In the genomic region with DNA sequence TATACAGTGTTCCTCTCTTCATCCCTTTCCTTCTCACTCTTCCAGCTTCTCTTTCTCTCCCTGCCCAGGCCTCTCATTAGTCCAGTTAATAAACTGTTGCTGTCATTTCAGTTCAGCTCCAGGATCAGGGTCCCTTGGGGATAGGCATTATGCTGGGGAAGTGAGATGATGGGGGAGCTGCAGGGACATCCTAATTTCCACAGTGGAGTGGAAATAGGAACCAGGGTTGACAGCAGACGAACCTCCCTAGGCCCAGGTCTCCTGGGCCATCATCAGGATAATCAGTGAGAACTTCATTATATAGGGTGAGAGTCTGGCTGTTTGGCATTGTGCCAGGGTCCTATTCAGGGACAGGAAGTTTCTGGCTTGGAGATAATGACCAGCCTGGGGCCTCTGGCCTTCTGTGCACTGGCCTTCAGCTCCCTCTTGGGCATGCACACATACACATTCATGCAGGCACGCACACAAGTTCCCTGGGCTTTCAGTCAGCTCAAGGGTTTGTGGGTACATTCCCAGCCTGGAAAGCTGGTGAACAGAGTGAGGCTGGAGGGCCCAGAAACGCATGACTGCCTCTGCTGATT, we compare ENCODE assay signal across 16 cellular contexts. TPM values are rescaled to one million over a fixed set of nuclear protein-coding genes. Genes with fewer than 3 reads are reported as not detected.
DNase-seq lines count a peak whose midpoint lies in the region; ATAC-seq and TF ChIP-seq lines count a peak whose summit lies in the region.
"Had no signal": no experiment of that assay in that cellular context is flagged by ENCODE, and none has a peak within 500 bp of the region (broad histone marks: within the 10 kb centered on the region; RNA-seq: fewer than 3 reads in every experiment).

No MANE protein-coding gene starts in this region.

- H4K20me1 ChIP-seq in BLaER1 treated with 17β-estradiol and CSF1 and Interleukin-3, amounts not matched to agents 10 nM and 100 nM, result no peaks in the 10 kb centered on the region

- H3K36me3 ChIP-seq in BLaER1 treated with 17β-estradiol and CSF1 and Interleukin-3, amounts not matched to agents 10 nM and 100 nM, result no peaks in the 10 kb centered on the region
- no peaks in the 10 kb centered on the region for H3K36me3 ChIP-seq in KOPT-K1 (ENCODE audit: insufficient read depth, low read length)
- no peaks in the 10 kb centered on the region for H3K36me3 ChIP-seq in adrenal gland (replicated peaks in 1 of 2)
- no peaks in the 10 kb centered on the region for H3K36me3 ChIP-seq in left lung

- peaks cover 24 to 35% (median 33%) of the 10 kb centered on the region in 10 experiments for H3K4me1 ChIP-seq in BLaER1 treated with 17β-estradiol and CSF1 and Interleukin-3, amounts not matched to agents 10 nM and 100 nM
- H3K4me1 ChIP-seq in adrenal gland (replicated peaks in 1 of 2) (no peaks in the 10 kb centered on the region), left lung (no peaks in the 10 kb centered on the region)

- 0 out of 22 replicates have a peak overlapping the region, but pooled peaks of 2 of the 11 experiments have one; percentile 3 to 17 for H3K27ac ChIP-seq in BLaER1 treated with 17β-estradiol and CSF1 and Interleukin-3, amounts not matched to agents 10 nM and 100 nM
- H3K27ac ChIP-seq in KOPT-K1 (ENCODE audit: low read depth, low read length, poor library complexity, severe bottlenecking) (peak overlapping the region; percentile 24), adrenal gland (peak overlapping the region in 1 of 5 donors; percentile 0), left lung (no peak overlapping the region)
- H3K27ac ChIP-seq: PC-9 had no signal

- peak in 4 of 7 donors; percentile 16 to 55 (median 26) for DNase-seq in adrenal gland
- DNase-seq in lung microvascular endothelial cell (ENCODE audit: low read depth in 2 of 2), result peak; percentile 73 to 89
- DNase-seq in left lung, result no peak
- DNase-seq in activated CD4-positive, CD25-positive, alpha-beta regulatory T cell treated with anti-CD3 and anti-CD28 coated beads, Interleukin-2, amount 50 U/mL, for 72 hours, result no peak
- DNase-seq: activated CD8-positive, alpha-beta T cell treated with anti-CD3 and anti-CD28 coated beads, Interleukin-2, amount 10 ng/mL, durations not matched to agents 7 days and 5 days; activated naive CD4-positive, alpha-beta T cell treated with anti-CD3 and anti-CD28 coated beads for 36 hours; cortex of kidney; NCI-H1694; PC-9; stimulated activated CD4-positive, alpha-beta T cell treated with anti-CD3 and anti-CD28 coated beads, Interleukin-2, amount 100 ng/mL, for 24 hours; stimulated activated naive CD4-positive, alpha-beta T cell treated with Interleukin-2 at 50 U/mL for 16 hours; T-helper 2 cell had no signal

- H3K4me2 ChIP-seq in BLaER1 treated with 17β-estradiol and CSF1 and Interleukin-3, amounts not matched to agents 10 nM and 100 nM, result peak overlapping the region in 9 of 11 experiments; percentile 3 to 44 (median 35); a peak in 14 of 22 replicates
- H3K4me2 ChIP-seq: PC-9 had no signal

- peaks cover 0 to 10% (median 5%) of the 10 kb centered on the region in 11 experiments; a peak in 14 of 22 replicates for H3K9me3 ChIP-seq in BLaER1 treated with 17β-estradiol and CSF1 and Interleukin-3, amounts not matched to agents 10 nM and 100 nM (replicated peaks in 1 of 11)
- H3K9me3 ChIP-seq in KOPT-K1 (ENCODE audit: insufficient read depth, low read length, poor library complexity, severe bottlenecking) (no peaks in the 10 kb centered on the region), adrenal gland (replicated peaks in 1 of 3) (no peaks in the 10 kb centered on the region), left lung (no peaks in the 10 kb centered on the region)

- no peak overlapping the region for H3K9ac ChIP-seq in BLaER1 treated with 17β-estradiol and CSF1 and Interleukin-3, amounts not matched to agents 10 nM and 100 nM

- no peak overlapping the region for H3K4me3 ChIP-seq in BLaER1 treated with 17β-estradiol and CSF1 and Interleukin-3, amounts not matched to agents 10 nM and 100 nM
- H3K4me3 ChIP-seq in adrenal gland, result no peak overlapping the region
- H3K4me3 ChIP-seq in left lung, result no peak overlapping the region
- H3K4me3 ChIP-seq: PC-9 had no signal

- ATAC-seq in GM21381 (IDR thresholded peaks at IDR 0.05; ENCODE audit: unreplicated experiment) (no peak), left lung (no peak), HG02588 (IDR thresholded peaks at IDR 0.05; ENCODE audit: unreplicated experiment) (no peak)
- ATAC-seq: activated CD8-positive, alpha-beta T cell treated with anti-CD3 and anti-CD28 coated beads, Interleukin-2, amount 10 ng/mL, durations not matched to agents 7 days and 5 days had no signal

- intact Hi-C loops in adrenal gland (cut with DNase I), result no loop called here
- intact Hi-C loops in left lung (cut with DNase I), result no loop called here

- 63 to 79% (median 70%) methylated on average over 3 of the region's 3 CpGs for WGBS in adrenal gland, 4 donors

- no peak for TF ChIP-seq CTCF in adrenal gland (IDR thresholded peaks at IDR 0.05)
- TF ChIP-seq CTCF in left lung (IDR thresholded peaks at IDR 0.05), result no peak

- H3K27me3 ChIP-seq in BLaER1 treated with 17β-estradiol and CSF1 and Interleukin-3, amounts not matched to agents 10 nM and 100 nM, result no peaks in the 10 kb centered on the region
- no peaks in the 10 kb centered on the region for H3K27me3 ChIP-seq in adrenal gland
- H3K27me3 ChIP-seq in left lung, result no peaks in the 10 kb centered on the region

- no peak for TF ChIP-seq POLR2A in adrenal gland (IDR thresholded peaks at IDR 0.05)

RNA-seq across cellular contexts. Expression of a gene that starts 14.0 kb away (rescaled TPM):
- 100 to 1,000 TPM in 1 of 8 donors, 10 to 100 TPM in 4, 1 to 10 TPM in 3; 7.3 to 117 (median 11.5) TPM for total RNA-seq in adrenal gland
- 1 to 10 TPM; 3.5 to 4.9 (median 4.8) TPM for polyA plus RNA-seq in adrenal gland
- 6.8 and 8.9 TPM in 2 replicates for total RNA-seq in lung microvascular endothelial cell
- total RNA-seq in left lung, result 10 to 100 TPM; 10.9 to 12.4 TPM

Comparison
In these comparisons a context has a peak if more than half of its experiments do, and no peak if none do; other contexts are left out.
1. DNase-seq: peak in adrenal gland (4 of 7) and lung microvascular endothelial cell (2 of 2); none in left lung (0 of 2) and activated CD4-positive, CD25-positive, alpha-beta regulatory T cell treated with anti-CD3 and anti-CD28 coated beads, Interleukin-2, amount 50 U/mL, for 72 hours (single experiment).